In the genomic region with DNA sequence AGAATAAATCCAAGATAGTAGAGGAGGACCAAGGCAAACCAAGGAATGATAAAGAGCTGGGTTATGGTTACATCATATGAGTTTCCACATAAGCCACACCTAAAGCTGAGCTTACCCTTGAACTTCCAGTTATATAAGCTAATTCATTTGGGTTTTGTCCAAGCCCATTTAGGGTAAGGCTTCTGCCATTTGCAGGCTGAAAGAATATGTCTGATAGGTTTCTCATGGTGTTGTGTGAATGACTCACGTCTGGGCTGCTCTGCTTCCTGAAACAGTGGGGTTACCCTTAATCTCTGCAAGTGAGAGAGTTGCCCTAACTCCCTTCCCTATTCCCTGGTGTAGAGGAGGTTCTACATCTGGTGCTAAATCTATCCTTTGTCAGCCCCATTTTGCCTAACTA, we compare ENCODE assay signal across 18 cellular contexts.
DNase-seq lines count a peak whose midpoint lies in the region; ATAC-seq and TF ChIP-seq lines count a peak whose summit lies in the region.
"Had no signal": no experiment of that assay in that cellular context is flagged by ENCODE, and none has a peak within 500 bp of the region (broad histone marks: within the 10 kb centered on the region; RNA-seq: fewer than 3 reads in every experiment).

No MANE protein-coding gene starts in this region.

- H3K27ac ChIP-seq in fibroblast of lung (ENCODE audit: insufficient read depth, low read length), result no peak overlapping the region
- no peak overlapping the region for H3K27ac ChIP-seq in osteoblast (ENCODE audit: low read depth, low read length)
- H3K27ac ChIP-seq: neutrophil, right lobe of liver had no signal

- H2AFZ ChIP-seq in fibroblast of lung (ENCODE audit: low read length) (no peak overlapping the region), osteoblast (ENCODE audit: low read length) (peak overlapping the region; percentile 31)

- DNase-seq in ELR (ENCODE audit: low read depth) (peak; percentile 22), OCI-M1 (lab: John Stamatoyannopoulos, UW) (peak; percentile 20), fibroblast of lung (ENCODE audit: low read depth in 2 of 2) (peak; percentile 44 to 67), osteoblast (ENCODE audit: insufficient read length, low spot score, missing footprints) (peak; percentile 18), dermis blood vessel endothelial cell (no peak), medulla oblongata (ENCODE audit: extremely low spot score) (no peak), NCI-H748 (lab: John Stamatoyannopoulos, UW; ENCODE audit: unreplicated experiment) (no peak)
- no peak for DNase-seq in stimulated activated naive CD8-positive, alpha-beta T cell treated with anti-CD3 and anti-CD28 coated beads, Interleukin-15, Interleukin-2, amounts not matched to agents 100 U/mL and 50 U/mL, for 24 hours
- DNase-seq: activated naive CD4-positive, alpha-beta T cell treated with Interleukin-2 at 50 U/mL for 16 hours; BE2C; DMS 273 treated with DMSO at 0.1 percent for 48 hours; effector CD8-positive, alpha-beta T cell; glutamatergic neuron; NCI-H2107; right lobe of liver; SIG-M5; stimulated activated CD4-positive, alpha-beta T cell treated with anti-CD3 and anti-CD28 coated beads, Interleukin-2, amount 100 ng/mL, for 24 hours had no signal

- H3K9me3 ChIP-seq in fibroblast of lung (ENCODE audit: control insufficient read depth, insufficient read depth, low read depth, low read length) (no peaks in the 10 kb centered on the region), osteoblast (ENCODE audit: low read depth, low read length) (no peaks in the 10 kb centered on the region)
- H3K9me3 ChIP-seq: BE2C, neutrophil, right lobe of liver had no signal

- H4K20me1 ChIP-seq in fibroblast of lung (ENCODE audit: control insufficient read depth, extremely low read depth, insufficient read depth, low read length) (no peaks in the 10 kb centered on the region), osteoblast (ENCODE audit: insufficient read depth, low read length) (no peaks in the 10 kb centered on the region)

- ATAC-seq in stimulated activated naive CD8-positive, alpha-beta T cell treated with anti-CD3 and anti-CD28 coated beads, Interleukin-15, Interleukin-2, amounts not matched to agents 100 U/mL and 50 U/mL, for 24 hours, result no peak
- ATAC-seq: right lobe of liver had no signal

- H3K27me3 ChIP-seq in fibroblast of lung (ENCODE audit: control insufficient read depth, insufficient read depth, low read length) (no peaks in the 10 kb centered on the region), osteoblast (ENCODE audit: insufficient read depth, low read length) (no peaks in the 10 kb centered on the region)
- H3K27me3 ChIP-seq: BE2C, neutrophil, right lobe of liver had no signal

- H3K4me2 ChIP-seq in fibroblast of lung (ENCODE audit: extremely low read depth, insufficient read depth, low read length) (no peak overlapping the region), osteoblast (ENCODE audit: insufficient read depth, low read length) (no peak overlapping the region)

- H3K4me1 ChIP-seq in fibroblast of lung (ENCODE audit: control insufficient read depth, extremely low read depth, insufficient read depth, low read length) (no peaks in the 10 kb centered on the region), osteoblast (ENCODE audit: insufficient read depth, low read length) (peaks cover 3% of the 10 kb centered on the region)
- H3K4me1 ChIP-seq: BE2C, right lobe of liver had no signal

- H3K79me2 ChIP-seq in fibroblast of lung (ENCODE audit: control insufficient read depth, insufficient read depth, low read length) (no peaks in the 10 kb centered on the region), osteoblast (ENCODE audit: insufficient read depth, low read length) (no peaks in the 10 kb centered on the region)

- H3K9ac ChIP-seq in fibroblast of lung (ENCODE audit: insufficient read depth, low read length), result no peak overlapping the region

- H3K4me3 ChIP-seq in fibroblast of lung (replicated peaks in 1 of 4; ENCODE audit: control extremely low read depth in 1 of 4, insufficient read depth in 1 of 4, low read depth in 3 of 4, low read length in 4 of 4) (no peak overlapping the region), osteoblast (ENCODE audit: insufficient read depth, low read length) (no peak overlapping the region)
- H3K4me3 ChIP-seq: right lobe of liver had no signal

- no peaks in the 10 kb centered on the region for H3K36me3 ChIP-seq in fibroblast of lung (ENCODE audit: control insufficient read depth, insufficient read depth, low read length)
- no peaks in the 10 kb centered on the region for H3K36me3 ChIP-seq in osteoblast (ENCODE audit: insufficient read depth, low read length)
- H3K36me3 ChIP-seq: BE2C, neutrophil, right lobe of liver had no signal

- no peak for TF ChIP-seq CTCF in fibroblast of lung (conservative IDR thresholded peaks at IDR 0.05 in 1 of 2, IDR thresholded peaks at IDR 0.05 in 1 of 2; ENCODE audit: low read depth in 1 of 2, low read length in 2 of 2)
- TF ChIP-seq CTCF in osteoblast (IDR thresholded peaks at IDR 0.05; ENCODE audit: extremely low read depth, low read depth, low read length), result no peak

Comparison
In these comparisons a context has a peak if more than half of its experiments do, and no peak if none do; other contexts are left out.
1. DNase-seq: peak in ELR (single experiment), OCI-M1 (single experiment), fibroblast of lung (2 of 2) and osteoblast (single experiment); none in dermis blood vessel endothelial cell (single experiment), stimulated activated naive CD8-positive, alpha-beta T cell treated with anti-CD3 and anti-CD28 coated beads, Interleukin-15, Interleukin-2, amounts not matched to agents 100 U/mL and 50 U/mL, for 24 hours (single experiment), medulla oblongata (single experiment) and NCI-H748 (single experiment).